Comparison of ENCODE assay signal across 16 cellular contexts in the genomic region with DNA sequence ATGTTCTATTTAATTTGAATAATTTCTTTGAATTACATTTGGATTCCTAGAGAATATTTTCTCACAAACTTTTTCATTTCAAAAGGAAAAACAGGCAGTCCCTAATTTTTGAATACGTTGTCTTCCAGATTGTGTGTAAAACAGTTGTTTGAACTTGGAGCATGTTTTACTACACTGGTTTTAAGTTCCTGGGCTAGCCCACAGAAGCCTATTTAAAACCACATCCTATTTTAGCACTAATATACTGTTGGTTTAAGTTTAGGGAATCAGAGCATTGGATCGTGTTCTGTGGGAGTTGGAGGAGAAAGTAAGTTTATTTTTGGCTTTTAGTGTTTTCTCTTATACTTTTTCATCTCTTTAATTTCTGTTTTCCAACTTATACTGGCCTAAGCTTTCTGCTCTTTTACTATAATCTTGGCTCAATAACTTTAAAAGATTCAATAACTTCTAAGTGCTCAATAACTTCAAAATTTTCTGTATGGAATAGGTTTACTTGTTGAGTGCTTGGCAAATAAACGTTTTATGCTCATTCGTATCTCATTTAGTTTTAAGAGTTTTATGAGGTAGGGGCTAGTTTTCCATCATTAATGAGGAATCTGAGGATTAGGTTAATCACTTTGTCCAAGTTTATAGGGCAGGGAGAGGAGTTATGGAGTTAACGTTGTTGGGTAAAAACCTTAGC.
"Had no signal": no experiment of that assay in that cellular context is flagged by ENCODE, and none has a peak within 500 bp of the region (broad histone marks: within the 10 kb centered on the region; RNA-seq: fewer than 3 reads in every experiment).

No MANE protein-coding gene starts in this region.

- H3K36me3 ChIP-seq: brain microvascular endothelial cell, lower lobe of right lung, thyroid gland had no signal

- DNase-seq: activated CD4-positive, alpha-beta T cell treated with anti-CD3 and anti-CD28 coated beads, Interleukin-2, amount 50 U/mL, for 48 hours; activated CD8-positive, alpha-beta memory T cell treated with anti-CD3 and anti-CD28 coated beads, Interleukin-2, amount 10 ng/mL, durations not matched to agents 7 days and 5 days; activated gamma-delta T cell; activated T-cell treated with anti-CD3 and anti-CD28 coated beads, Interleukin-2, amount 50 U/mL, for 1 hour; anterior cingulate cortex; brain microvascular endothelial cell; effector CD8-positive, alpha-beta T cell; foreskin keratinocyte; glutamatergic neuron; left cardiac atrium; lower lobe of right lung; midbrain; T-helper 1 cell; thyroid gland had no signal

- H3K27me3 Mint-ChIP-seq: activated CD8-positive, alpha-beta memory T cell treated with anti-CD3 and anti-CD28 coated beads, Interleukin-2, amount 10 ng/mL, durations not matched to agents 7 days and 5 days; stimulated activated memory B cell treated with anti-CD40 and anti-IgM and Interleukin-4, amounts not matched to agents 10 μg/mL and 1 μg/mL and 100 μg/mL, for 72 hours had no signal

- H3K27me3 ChIP-seq: brain microvascular endothelial cell, foreskin keratinocyte, neutrophil, thyroid gland had no signal

- H3K27ac ChIP-seq: brain microvascular endothelial cell, foreskin keratinocyte, lower lobe of right lung, thyroid gland had no signal

- H3K9me3 ChIP-seq: lower lobe of right lung, neutrophil, thyroid gland had no signal

- H3K4me3 Mint-ChIP-seq: activated CD8-positive, alpha-beta memory T cell treated with anti-CD3 and anti-CD28 coated beads, Interleukin-2, amount 10 ng/mL, durations not matched to agents 7 days and 5 days; stimulated activated memory B cell treated with anti-CD40 and anti-IgM and Interleukin-4, amounts not matched to agents 10 μg/mL and 1 μg/mL and 100 μg/mL, for 72 hours had no signal

- H3K27ac Mint-ChIP-seq: activated CD8-positive, alpha-beta memory T cell treated with anti-CD3 and anti-CD28 coated beads, Interleukin-2, amount 10 ng/mL, durations not matched to agents 7 days and 5 days; stimulated activated memory B cell treated with anti-CD40 and anti-IgM and Interleukin-4, amounts not matched to agents 10 μg/mL and 1 μg/mL and 100 μg/mL, for 72 hours had no signal

- ATAC-seq: activated CD8-positive, alpha-beta memory T cell treated with anti-CD3 and anti-CD28 coated beads, Interleukin-2, amount 10 ng/mL, durations not matched to agents 7 days and 5 days; foreskin keratinocyte; left cardiac atrium; lower lobe of right lung; stimulated activated memory B cell treated with anti-CD40 and anti-IgM and Interleukin-4, amounts not matched to agents 10 μg/mL and 1 μg/mL and 100 μg/mL, for 72 hours had no signal

- H3K4me3 ChIP-seq: lower lobe of right lung, thyroid gland had no signal

- H3K4me1 ChIP-seq: foreskin keratinocyte, thyroid gland had no signal

- H3K9me3 Mint-ChIP-seq: stimulated activated memory B cell treated with anti-CD40 and anti-IgM and Interleukin-4, amounts not matched to agents 10 μg/mL and 1 μg/mL and 100 μg/mL, for 72 hours had no signal
